ENCODE assay signal across 10 cellular contexts in the genomic region with DNA sequence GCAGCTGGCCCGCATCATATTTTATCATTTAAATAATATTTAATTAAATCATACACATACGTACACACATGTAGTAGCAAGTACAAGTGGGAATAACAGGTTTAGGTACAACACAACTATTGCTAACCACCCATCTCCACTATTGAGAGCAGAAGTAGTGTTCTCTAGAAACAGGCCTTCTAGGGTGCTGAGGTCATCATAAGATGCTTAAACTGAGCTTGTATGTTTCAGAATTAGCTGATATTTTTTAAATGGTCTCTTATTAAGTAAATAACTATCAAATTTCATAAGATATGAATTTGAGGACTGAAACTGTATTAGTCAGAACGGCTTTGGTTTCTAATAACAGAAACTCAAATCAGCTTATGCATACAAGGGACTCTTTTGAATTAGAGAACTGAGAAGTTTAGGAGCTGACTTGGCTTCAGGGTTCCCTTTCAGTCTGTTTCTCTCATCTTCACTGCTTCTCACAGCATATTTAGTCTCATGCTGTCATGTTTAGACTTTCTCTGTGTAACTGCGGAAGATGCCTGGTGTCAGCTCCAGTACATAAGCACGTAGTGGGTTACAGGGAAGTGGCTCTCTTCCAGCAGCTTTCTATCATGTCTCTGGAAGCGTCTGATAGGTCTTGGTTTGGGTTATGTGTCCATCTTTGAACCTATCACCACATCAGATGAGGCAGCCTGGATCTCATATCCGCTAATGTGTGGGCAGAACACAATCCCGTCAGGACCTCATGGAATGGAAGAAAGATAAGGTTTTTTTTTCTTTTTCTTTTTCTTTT. TPM values are rescaled to one million over a fixed set of nuclear protein-coding genes. Genes with fewer than 3 reads are reported as not detected.
A peak's percentile ranks its signal among the peaks of the same experiment; 100 is the strongest.
DNase-seq lines count a peak whose midpoint lies in the region; ATAC-seq lines count a peak whose summit lies in the region.
"Had no signal": no experiment of that assay in that cellular context is flagged by ENCODE, and none has a peak within 500 bp of the region (broad histone marks: within the 10 kb centered on the region; RNA-seq: fewer than 3 reads in every experiment).

No MANE protein-coding gene starts in this region.

- POLR2A ChIA-PET in naive thymus-derived CD8-positive, alpha-beta T cell (lab: Charles Lee), result no interaction called here

- ATAC-seq in GM19035 (IDR thresholded peaks at IDR 0.05; ENCODE audit: unreplicated experiment) (peak; percentile 93), GM21825 (IDR thresholded peaks at IDR 0.05; ENCODE audit: unreplicated experiment) (peak; percentile 97), HG03280 (IDR thresholded peaks at IDR 0.05; ENCODE audit: unreplicated experiment) (peak; percentile 97)
- ATAC-seq in stimulated activated naive B cell treated with anti-CD40 and anti-IgM and Interleukin-4, amounts not matched to agents 10 μg/mL and 1 μg/mL and 100 μg/mL, for 72 hours (replicated peaks), result peak; percentile 93 to 96
- ATAC-seq in naive thymus-derived CD8-positive, alpha-beta T cell, result no peak

- H3K4me1 Mint-ChIP-seq in stimulated activated naive B cell treated with anti-CD40 and anti-IgM and Interleukin-4, amounts not matched to agents 10 μg/mL and 1 μg/mL and 100 μg/mL, for 72 hours, result peaks cover 7 to 12% of the 10 kb centered on the region in 2 donors
- no peaks in the 10 kb centered on the region for H3K4me1 Mint-ChIP-seq in naive thymus-derived CD8-positive, alpha-beta T cell

- no peaks in the 10 kb centered on the region for H3K27me3 Mint-ChIP-seq in stimulated activated naive B cell treated with anti-CD40 and anti-IgM and Interleukin-4, amounts not matched to agents 10 μg/mL and 1 μg/mL and 100 μg/mL, for 72 hours
- H3K27me3 Mint-ChIP-seq in naive thymus-derived CD8-positive, alpha-beta T cell, result peaks cover 0 to 4% (median 0%) of the 10 kb centered on the region in 5 donors

- H3K36me3 Mint-ChIP-seq in stimulated activated naive B cell treated with anti-CD40 and anti-IgM and Interleukin-4, amounts not matched to agents 10 μg/mL and 1 μg/mL and 100 μg/mL, for 72 hours, result peaks cover 0 to 1% of the 10 kb centered on the region in 2 donors
- H3K36me3 Mint-ChIP-seq in naive thymus-derived CD8-positive, alpha-beta T cell, result no peaks in the 10 kb centered on the region

- no peak overlapping the region for H3K4me3 Mint-ChIP-seq in stimulated activated naive B cell treated with anti-CD40 and anti-IgM and Interleukin-4, amounts not matched to agents 10 μg/mL and 1 μg/mL and 100 μg/mL, for 72 hours
- no peak overlapping the region for H3K4me3 Mint-ChIP-seq in naive thymus-derived CD8-positive, alpha-beta T cell

- peaks cover 8 to 14% of the 10 kb centered on the region in 2 donors for H3K9me3 Mint-ChIP-seq in stimulated activated naive B cell treated with anti-CD40 and anti-IgM and Interleukin-4, amounts not matched to agents 10 μg/mL and 1 μg/mL and 100 μg/mL, for 72 hours
- peaks cover 0 to 7% (median 0%) of the 10 kb centered on the region in 9 donors for H3K9me3 Mint-ChIP-seq in naive thymus-derived CD8-positive, alpha-beta T cell

- no peak for DNase-seq in stimulated activated naive B cell treated with anti-CD40 and anti-IgM and Interleukin-4, amounts not matched to agents 10 μg/mL and 1 μg/mL and 100 μg/mL, for 72 hours
- DNase-seq in OCI-M2 (lab: John Stamatoyannopoulos, UW; ENCODE audit: unreplicated experiment) (no peak), DMS 273 (lab: John Stamatoyannopoulos, UW; ENCODE audit: unreplicated experiment) (no peak)
- no peak for DNase-seq in naive thymus-derived CD8-positive, alpha-beta T cell
- DNase-seq: activated CD8-positive, alpha-beta memory T cell treated with anti-CD3 and anti-CD28 coated beads, Interleukin-2, amount 50 U/mL, for 4 hours; DND-41; stimulated activated CD4-positive, alpha-beta T cell treated with anti-CD3 and anti-CD28 coated beads, Interleukin-4, amount 100 ng/mL, for 24 hours had no signal

- no peak overlapping the region for H3K27ac Mint-ChIP-seq in stimulated activated naive B cell treated with anti-CD40 and anti-IgM and Interleukin-4, amounts not matched to agents 10 μg/mL and 1 μg/mL and 100 μg/mL, for 72 hours
- no peak overlapping the region for H3K27ac Mint-ChIP-seq in naive thymus-derived CD8-positive, alpha-beta T cell

RNA-seq across cellular contexts. Expression of gene OCLN, which starts 25.0 kb away (rescaled TPM):
- total RNA-seq in naive thymus-derived CD8-positive, alpha-beta T cell, result 1 to 10 TPM; 4.6 to 4.7 TPM
- under 1 TPM; 0.08 to 0.14 (median 0.13) TPM for polyA plus RNA-seq in naive thymus-derived CD8-positive, alpha-beta T cell

RNA-seq across cellular contexts. Expression of gene MARVELD2, which starts 52.7 kb away (rescaled TPM):
- total RNA-seq in naive thymus-derived CD8-positive, alpha-beta T cell, result 1 to 10 TPM; 1.7 to 2.3 TPM
- 1 to 10 TPM in 1 of 3 donors, under 1 TPM in 2; 0.46 to 1.4 (median 0.98) TPM for polyA plus RNA-seq in naive thymus-derived CD8-positive, alpha-beta T cell

Comparison
In these comparisons a context has a peak if more than half of its experiments do, and no peak if none do; other contexts are left out.
1. ATAC-seq: peak in GM19035 (single experiment), GM21825 (single experiment), HG03280 (single experiment) and stimulated activated naive B cell treated with anti-CD40 and anti-IgM and Interleukin-4, amounts not matched to agents 10 μg/mL and 1 μg/mL and 100 μg/mL, for 72 hours (2 of 2); none in naive thymus-derived CD8-positive, alpha-beta T cell (0 of 2).